1 cellular context compared by ENCODE assay signal in the genomic region with DNA sequence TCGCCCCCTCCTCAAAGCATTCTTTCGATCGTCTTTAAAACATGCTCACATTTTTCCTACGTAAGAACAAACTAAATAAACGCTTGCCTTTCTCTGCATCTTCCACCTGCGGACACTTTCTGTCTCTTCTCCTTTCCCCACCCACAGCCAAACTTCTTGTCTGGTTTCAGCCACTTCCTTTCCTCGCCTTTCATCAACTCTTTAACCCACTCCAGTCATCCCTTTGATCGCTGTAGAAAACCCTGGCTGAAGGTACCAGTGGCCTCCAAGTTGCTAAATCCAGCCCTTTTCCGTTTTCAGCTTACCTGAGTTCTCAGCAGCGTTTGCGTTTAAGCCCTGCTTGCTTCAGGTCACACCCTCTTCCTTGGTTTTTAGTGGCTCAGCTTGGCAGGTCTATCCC.
TF ChIP-seq lines count a peak whose summit lies in the region.

No MANE protein-coding gene starts in this region.

TF ChIP-seq in HEK293, 187 proteins besides CTCF, POLR2A, EP300 and RAD21 (continued from another document):
- TF ChIP-seq, protein P1, sequence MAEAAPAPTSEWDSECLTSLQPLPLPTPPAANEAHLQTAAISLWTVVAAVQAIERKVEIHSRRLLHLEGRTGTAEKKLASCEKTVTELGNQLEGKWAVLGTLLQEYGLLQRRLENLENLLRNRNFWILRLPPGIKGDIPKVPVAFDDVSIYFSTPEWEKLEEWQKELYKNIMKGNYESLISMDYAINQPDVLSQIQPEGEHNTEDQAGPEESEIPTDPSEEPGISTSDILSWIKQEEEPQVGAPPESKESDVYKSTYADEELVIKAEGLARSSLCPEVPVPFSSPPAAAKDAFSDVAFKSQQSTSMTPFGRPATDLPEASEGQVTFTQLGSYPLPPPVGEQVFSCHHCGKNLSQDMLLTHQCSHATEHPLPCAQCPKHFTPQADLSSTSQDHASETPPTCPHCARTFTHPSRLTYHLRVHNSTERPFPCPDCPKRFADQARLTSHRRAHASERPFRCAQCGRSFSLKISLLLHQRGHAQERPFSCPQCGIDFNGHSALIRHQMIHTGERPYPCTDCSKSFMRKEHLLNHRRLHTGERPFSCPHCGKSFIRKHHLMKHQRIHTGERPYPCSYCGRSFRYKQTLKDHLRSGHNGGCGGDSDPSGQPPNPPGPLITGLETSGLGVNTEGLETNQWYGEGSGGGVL (tag by site-specific recombination; IDR thresholded peaks at IDR 0.05): 0 out of 2 replicates have a peak, but pooled peaks have one; percentile 5
- TF ChIP-seq ZNF121 (tag by site-specific recombination; IDR thresholded peaks at IDR 0.05): no peak
- peak; percentile 44 for TF ChIP-seq PRDM10 (tag by site-specific recombination; IDR thresholded peaks at IDR 0.05)
